8 cellular contexts compared by ENCODE assay signal in the genomic region with DNA sequence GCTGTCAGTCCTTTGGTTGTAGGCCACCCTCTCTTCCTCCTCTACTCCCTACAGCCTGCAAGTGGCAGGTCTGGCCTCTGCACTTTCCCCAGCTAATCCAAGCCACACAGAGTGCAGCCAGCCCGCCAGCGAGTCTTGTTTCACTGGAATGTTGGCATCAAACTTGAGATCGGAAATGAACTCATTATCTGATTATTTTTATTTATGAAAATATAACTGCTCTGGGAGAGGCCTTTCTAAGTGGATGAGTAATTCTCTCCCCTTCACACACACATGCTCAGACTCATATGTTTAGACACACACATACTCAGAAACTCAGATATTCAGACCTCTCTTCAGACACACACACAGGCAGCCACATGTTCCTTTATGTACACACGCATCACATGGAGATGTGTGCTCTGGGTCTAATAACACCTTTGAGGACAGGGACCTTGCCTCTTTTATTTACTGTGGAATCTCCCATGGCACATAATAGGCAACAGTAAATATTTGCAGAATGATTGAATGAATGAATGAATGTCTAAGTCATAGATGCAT.
DNase-seq lines count a peak whose midpoint lies in the region; ATAC-seq and TF ChIP-seq lines count a peak whose summit lies in the region.
"Had no signal": no experiment of that assay in that cellular context is flagged by ENCODE, and none has a peak within 500 bp of the region (broad histone marks: within the 10 kb centered on the region; RNA-seq: fewer than 3 reads in every experiment).

No MANE protein-coding gene starts in this region.

- H3K79me2 ChIP-seq in Karpas-422 (ENCODE audit: low read length) = no peaks in the 10 kb centered on the region

- peak; percentile 78 for DNase-seq in LoVo (ENCODE audit: low spot score)
- peak; percentile 96 to 98 for DNase-seq in cardiac fibroblast (ENCODE audit: low read depth in 2 of 2)
- DNase-seq in upper lobe of left lung = no peak
- DNase-seq in CD8-positive, alpha-beta T cell = no peak
- no peak for DNase-seq in Karpas-422
- DNase-seq: NCI-H510A treated with DMSO at 0.1 percent for 48 hours had no signal

- H3K9me2 ChIP-seq in Karpas-422 (replicated peaks; ENCODE audit: insufficient read depth, low read length) = no peaks in the 10 kb centered on the region

- peak overlapping the region in 1 of 2 donors; percentile 40 for H3K27ac ChIP-seq in liver (ENCODE audit: low read depth in 1 of 2, low read length in 2 of 2)
- peak overlapping the region; percentile 67 to 86 (median 75) for H3K27ac ChIP-seq in upper lobe of left lung
- no peak overlapping the region for H3K27ac ChIP-seq in CD8-positive, alpha-beta T cell (ENCODE audit: low read depth, low read length)
- H3K27ac ChIP-seq in Karpas-422 (ENCODE audit: low read length) = no peak overlapping the region

- WGBS in liver = 79% methylated on average over 4 of the region's 4 CpGs
- 27 to 43% methylated on average over 4 of the region's 4 CpGs for WGBS in upper lobe of left lung, 2 donors

- no peak overlapping the region for H3K4me3 ChIP-seq in cardiac fibroblast (replicated peaks in 1 of 2; ENCODE audit: low read depth in 2 of 2, low read length in 2 of 2)
- H3K4me3 ChIP-seq in liver (ENCODE audit: low read depth in 1 of 3, low read length in 3 of 3) = no peak overlapping the region
- H3K4me3 ChIP-seq in upper lobe of left lung = no peak overlapping the region
- no peak overlapping the region for H3K4me3 ChIP-seq in CD8-positive, alpha-beta T cell (ENCODE audit: low read depth, low read length)
- H3K4me3 ChIP-seq in Karpas-422 (ENCODE audit: low read length) = no peak overlapping the region

- no peaks in the 10 kb centered on the region for H3K27me3 Mint-ChIP-seq in CD8-positive, alpha-beta T cell (ENCODE audit: low read depth)

- peaks cover 4% of the 10 kb centered on the region for H3K4me1 Mint-ChIP-seq in CD8-positive, alpha-beta T cell (ENCODE audit: low read depth)

- H3K36me3 Mint-ChIP-seq in CD8-positive, alpha-beta T cell = peaks cover 3% of the 10 kb centered on the region

- no peak overlapping the region for H3K4me3 Mint-ChIP-seq in CD8-positive, alpha-beta T cell

- H3K36me3 ChIP-seq in liver (ENCODE audit: control insufficient read depth in 4 of 4, insufficient read depth in 3 of 4, low read depth in 1 of 4, low read length in 3 of 4) = no peaks in the 10 kb centered on the region
- no peaks in the 10 kb centered on the region for H3K36me3 ChIP-seq in upper lobe of left lung
- H3K36me3 ChIP-seq in CD8-positive, alpha-beta T cell (ENCODE audit: insufficient read depth, low read length) = no peaks in the 10 kb centered on the region
- H3K36me3 ChIP-seq in Karpas-422 (ENCODE audit: insufficient read depth, low read length) = no peaks in the 10 kb centered on the region

- H3K4me1 ChIP-seq in liver (ENCODE audit: control insufficient read depth in 4 of 4, insufficient read depth in 4 of 4, low read length in 3 of 4) (peaks cover 0 to 2% (median 0%) of the 10 kb centered on the region in 4 donors), upper lobe of left lung (peaks cover 44 to 63% (median 48%) of the 10 kb centered on the region in 4 donors), Karpas-422 (ENCODE audit: low read length) (no peaks in the 10 kb centered on the region)
- peaks cover under 1% of the 10 kb centered on the region for H3K4me1 ChIP-seq in CD8-positive, alpha-beta T cell (ENCODE audit: insufficient read depth, low read length)

- H2AFZ ChIP-seq in Karpas-422 (ENCODE audit: low read length) = no peak overlapping the region

- TF ChIP-seq CTCF in cardiac fibroblast (IDR thresholded peaks at IDR 0.05; ENCODE audit: low read depth, low read length) (peak; percentile 21), liver (IDR thresholded peaks at IDR 0.05; ENCODE audit: low read depth, low read length, missing input control) (no peak), upper lobe of left lung (IDR thresholded peaks at IDR 0.05) (no peak)
- no peak for TF ChIP-seq CTCF in CD8-positive, alpha-beta T cell (IDR thresholded peaks at IDR 0.05)

- H3K9me3 ChIP-seq in liver (ENCODE audit: control insufficient read depth in 4 of 4, low read length in 3 of 4) (no peaks in the 10 kb centered on the region), upper lobe of left lung (no peaks in the 10 kb centered on the region), Karpas-422 (ENCODE audit: low read length) (no peaks in the 10 kb centered on the region)
- H3K9me3 ChIP-seq in CD8-positive, alpha-beta T cell (ENCODE audit: low read length) = no peaks in the 10 kb centered on the region

- H3K27me3 ChIP-seq in liver (ENCODE audit: control insufficient read depth in 4 of 4, insufficient read depth in 4 of 4, low read length in 3 of 4) (no peaks in the 10 kb centered on the region), upper lobe of left lung (no peaks in the 10 kb centered on the region), Karpas-422 (ENCODE audit: low read length) (no peaks in the 10 kb centered on the region)
- no peaks in the 10 kb centered on the region for H3K27me3 ChIP-seq in CD8-positive, alpha-beta T cell (ENCODE audit: insufficient read depth, low read length)

- POLR2A ChIA-PET in CD8-positive, alpha-beta T cell (lab: Charles Lee) = no interaction called here

- H3K9me3 Mint-ChIP-seq in CD8-positive, alpha-beta T cell = no peaks in the 10 kb centered on the region

- CTCF ChIA-PET in CD8-positive, alpha-beta T cell (lab: Charles Lee) = no interaction called here

- TF ChIP-seq RAD21 in liver (IDR thresholded peaks at IDR 0.05) = peak; percentile 40 to 41

- ATAC-seq in upper lobe of left lung (ENCODE audit: low FRiP score in 2 of 2) = peak; percentile 79 to 80
- ATAC-seq in CD8-positive, alpha-beta T cell = no peak
- ATAC-seq in HG03342 (IDR thresholded peaks at IDR 0.05; ENCODE audit: unreplicated experiment) = no peak

- peak in 2 of 4 donors; percentile 17 to 20 for TF ChIP-seq EP300 in upper lobe of left lung (IDR thresholded peaks at IDR 0.05)

- intact Hi-C loops in CD8-positive, alpha-beta T cell (cut with DNase I, micrococcal nuclease) = no loop called here

- H3K9ac ChIP-seq in liver (ENCODE audit: low read depth in 1 of 2, low read length in 2 of 2) (no peak overlapping the region), Karpas-422 (ENCODE audit: low read length) (no peak overlapping the region)

- H3K27ac Mint-ChIP-seq in CD8-positive, alpha-beta T cell = no peak overlapping the region

- no peaks in the 10 kb centered on the region for H4K20me1 ChIP-seq in Karpas-422 (ENCODE audit: insufficient read depth, low read depth, low read length)

- TF ChIP-seq POLR2A in upper lobe of left lung (IDR thresholded peaks at IDR 0.05) = no peak

- H3K4me2 ChIP-seq in Karpas-422 (ENCODE audit: low read depth, low read length, poor library complexity, severe bottlenecking) = no peak overlapping the region

TF ChIP-seq in liver, 16 proteins besides CTCF, POLR2A, EP300 and RAD21:
- TF ChIP-seq JUND (IDR thresholded peaks at IDR 0.05) (peak; percentile 69 to 73), NR2F2 (IDR thresholded peaks at IDR 0.05) (peak; percentile 79), RXRA (IDR thresholded peaks at IDR 0.05) (peak; percentile 13 to 32), GABPA (IDR thresholded peaks at IDR 0.05 in 1 of 2, conservative IDR thresholded peaks at IDR 0.05 in 1 of 2) (no peak)
- TF ChIP-seq, protein P1, sequence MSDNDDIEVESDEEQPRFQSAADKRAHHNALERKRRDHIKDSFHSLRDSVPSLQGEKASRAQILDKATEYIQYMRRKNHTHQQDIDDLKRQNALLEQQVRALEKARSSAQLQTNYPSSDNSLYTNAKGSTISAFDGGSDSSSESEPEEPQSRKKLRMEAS (IDR thresholded peaks at IDR 0.05) = no peak
TF ChIP-seq in liver: peak in this region for 3.

Comparison
In these comparisons a context has a peak if more than half of its experiments do, and no peak if none do; other contexts are left out.
1. DNase-seq: peak in LoVo (single experiment) and cardiac fibroblast (2 of 2); none in upper lobe of left lung (0 of 2), CD8-positive, alpha-beta T cell (0 of 7) and Karpas-422 (single experiment).
2. H3K27ac ChIP-seq: peak in upper lobe of left lung (4 of 4); none in CD8-positive, alpha-beta T cell (single experiment) and Karpas-422 (single experiment).
3. ATAC-seq: peak in upper lobe of left lung (2 of 2); none in CD8-positive, alpha-beta T cell (single experiment) and HG03342 (single experiment).